ENCODE assay signal across 27 cellular contexts in genomic region chr20:46312945-46313861, GRCh38. TPM values are rescaled to one million over a fixed set of nuclear protein-coding genes. Genes with fewer than 3 reads are reported as not detected.
DNase-seq lines count a peak whose midpoint lies in the region; ATAC-seq and TF ChIP-seq lines count a peak whose summit lies in the region.
"Had no signal": no experiment of that assay in that cellular context is flagged by ENCODE, and none has a peak within 500 bp of the region (broad histone marks: within the 10 kb centered on the region; RNA-seq: fewer than 3 reads in every experiment).

No MANE protein-coding gene starts in this region.

- TF ChIP-seq CTCF in hepatocyte (IDR thresholded peaks at IDR 0.05; ENCODE audit: poor library complexity) (no peak), osteoblast (IDR thresholded peaks at IDR 0.05; ENCODE audit: extremely low read depth, low read depth, low read length) (no peak), ovary (IDR thresholded peaks at IDR 0.05) (no peak)

- ATAC-seq in HG03520 (IDR thresholded peaks at IDR 0.05; ENCODE audit: unreplicated experiment) = no peak
- ATAC-seq: activated CD8-positive, alpha-beta T cell treated with anti-CD3 and anti-CD28 coated beads, Interleukin-2, amount 10 ng/mL, durations not matched to agents 7 days and 5 days; body of pancreas; CD8-positive, alpha-beta T cell; natural killer cell treated with Interleukin-12 subunit alpha and Interleukin-12 subunit beta and Interleukin-15 and Interleukin-18, amount 100 ng/mL, for 72 hours; stimulated activated naive B cell treated with anti-CD40 and anti-IgM and Interleukin-4, amounts not matched to agents 10 μg/mL and 1 μg/mL and 100 μg/mL, for 72 hours had no signal

- H3K27ac ChIP-seq in hepatocyte (no peak overlapping the region), osteoblast (ENCODE audit: low read depth, low read length) (no peak overlapping the region), ovary (no peak overlapping the region)
- H3K27ac ChIP-seq: body of pancreas, suprapubic skin had no signal

- H3K4me3 ChIP-seq in hepatocyte (no peak overlapping the region), osteoblast (ENCODE audit: insufficient read depth, low read length) (no peak overlapping the region), ovary (no peak overlapping the region)
- H3K4me3 ChIP-seq: body of pancreas, suprapubic skin had no signal

- no peaks in the 10 kb centered on the region for H4K20me1 ChIP-seq in hepatocyte (ENCODE audit: insufficient read depth, poor library complexity, severe bottlenecking)
- no peaks in the 10 kb centered on the region for H4K20me1 ChIP-seq in osteoblast (ENCODE audit: insufficient read depth, low read length)

- TF ChIP-seq POLR2A in ovary (IDR thresholded peaks at IDR 0.05) = no peak

- no peaks in the 10 kb centered on the region for H3K79me2 ChIP-seq in hepatocyte
- no peaks in the 10 kb centered on the region for H3K79me2 ChIP-seq in osteoblast (ENCODE audit: insufficient read depth, low read length)

- DNase-seq in hepatocyte (ENCODE audit: low spot score) (no peak), osteoblast (ENCODE audit: insufficient read length, low spot score, missing footprints) (peak; percentile 45), GOT3 (lab: John Stamatoyannopoulos, UW) (no peak), ovary (no peak)
- DNase-seq: activated CD8-positive, alpha-beta T cell treated with anti-CD3 and anti-CD28 coated beads, Interleukin-2, amount 10 ng/mL, durations not matched to agents 7 days and 5 days; activated gamma-delta T cell; CD8-positive, alpha-beta T cell; effector CD4-positive, alpha-beta T cell; HCEC 1CT; KBM-7; NCI-H1436 treated with DMSO at 0.1 percent for 48 hours; stimulated activated CD4-positive, alpha-beta T cell treated with anti-CD3 and anti-CD28 coated beads, Interleukin-12 subunit alpha, Interleukin-12 subunit beta, amount 100 ng/mL, for 4 hours; stimulated activated CD4-positive, alpha-beta T cell treated with anti-CD3 and anti-CD28 coated beads, Interleukin-4, amount 100 ng/mL, for 24 hours; stimulated activated naive B cell treated with anti-CD40 and anti-IgM and Interleukin-4, amounts not matched to agents 10 μg/mL and 1 μg/mL and 100 μg/mL, for 72 hours had no signal

- no peaks in the 10 kb centered on the region for H3K9me3 ChIP-seq in ES-I3 (ENCODE audit: control insufficient read depth, insufficient read depth, low read length)
- no peaks in the 10 kb centered on the region for H3K9me3 ChIP-seq in hepatocyte (ENCODE audit: low read depth)
- H3K9me3 ChIP-seq in osteoblast (ENCODE audit: low read depth, low read length) = no peaks in the 10 kb centered on the region
- H3K9me3 ChIP-seq in ovary = no peaks in the 10 kb centered on the region
- H3K9me3 ChIP-seq: body of pancreas, suprapubic skin had no signal

- WGBS in hepatocyte (ENCODE audit: low lambda C conversion rate, missing lambda C conversion rate) = 59% methylated on average over 16 of the region's 16 CpGs
- WGBS in ovary, 3 donors = 37 to 47% (median 47%) methylated on average over 16 of the region's 16 CpGs

- no peaks in the 10 kb centered on the region for H3K9me2 ChIP-seq in hepatocyte (replicated peaks; ENCODE audit: insufficient read depth)

- H2AFZ ChIP-seq in hepatocyte = no peak overlapping the region
- no peak overlapping the region for H2AFZ ChIP-seq in osteoblast (ENCODE audit: low read length)

- H3K4me1 ChIP-seq in ES-I3 (ENCODE audit: insufficient read depth, low read length) (no peaks in the 10 kb centered on the region; the same call in none of the 2 replicates), hepatocyte (ENCODE audit: insufficient read depth) (peaks cover 3% of the 10 kb centered on the region), osteoblast (ENCODE audit: insufficient read depth, low read length) (no peaks in the 10 kb centered on the region), ovary (ENCODE audit: insufficient read depth) (no peaks in the 10 kb centered on the region)

- H3K4me2 ChIP-seq in hepatocyte (peak overlapping the region; percentile 72), osteoblast (ENCODE audit: insufficient read depth, low read length) (no peak overlapping the region)

- H3K9ac ChIP-seq in ES-I3 (ENCODE audit: low read depth, low read length) = peak overlapping the region; percentile 30; the same call in 1 of the 2 replicates

- H3K36me3 ChIP-seq in ES-I3 (ENCODE audit: insufficient read depth, low read length) = no peaks in the 10 kb centered on the region
- no peaks in the 10 kb centered on the region for H3K36me3 ChIP-seq in hepatocyte (replicated peaks; ENCODE audit: insufficient read depth, low read depth)
- H3K36me3 ChIP-seq in osteoblast (ENCODE audit: insufficient read depth, low read length) = no peaks in the 10 kb centered on the region
- no peaks in the 10 kb centered on the region for H3K36me3 ChIP-seq in ovary
- H3K36me3 ChIP-seq: suprapubic skin had no signal

- no peak for TF ChIP-seq RAD21 in Ishikawa (IDR thresholded peaks at IDR 0.05; ENCODE audit: low read depth)

- intact Hi-C loops in ovary (cut with DNase I) = no loop called here

- TF ChIP-seq EP300 in Ishikawa (IDR thresholded peaks at IDR 0.05; ENCODE audit: borderline replicate concordance) (no peak), ovary (IDR thresholded peaks at IDR 0.05) (no peak)

- H3K27me3 ChIP-seq in hepatocyte (peaks cover 87% of the 10 kb centered on the region), osteoblast (ENCODE audit: insufficient read depth, low read length) (peaks cover 93% of the 10 kb centered on the region), ovary (no peaks in the 10 kb centered on the region)

TF ChIP-seq in Ishikawa, 13 proteins besides CTCF, POLR2A, EP300 and RAD21:
- TF ChIP-seq REST (IDR thresholded peaks at IDR 0.05; ENCODE audit: low read depth) (peak; percentile 54; the same call in 1 of the 2 replicates), NFIC (IDR thresholded peaks at IDR 0.05) (no peak)

RNA-seq across cellular contexts. Expression of gene CDH22, which starts 4.9 kb away (rescaled TPM):
- total RNA-seq in hepatocyte = not detected in 2 replicates
- polyA plus RNA-seq in hepatocyte = 0.15 TPM in 1 of 2 replicates, not detected in the other
- not detected in 2 replicates for total RNA-seq in osteoblast
- total RNA-seq in ovary = 1 to 10 TPM in 3 of 7 donors, under 1 TPM in 4; 0.18 to 1.5 (median 0.92) TPM
- polyA plus RNA-seq in ovary = under 1 TPM; 0.10 to 0.11 TPM
- total RNA-seq: activated CD8-positive, alpha-beta T cell treated with anti-CD3 and anti-CD28 coated beads, Interleukin-2, amount 10 ng/mL, durations not matched to agents 7 days and 5 days; CD8-positive, alpha-beta T cell; chondrocyte; epithelial cell of proximal tubule; liver; mononuclear cell; natural killer cell treated with Interleukin-12 subunit alpha and Interleukin-12 subunit beta and Interleukin-15 and Interleukin-18, amount 100 ng/mL, for 72 hours; SK-MEL-5; T-helper 1 cell treated with Interleukin-12 subunit alpha and Interleukin-12 subunit beta and Interleukin-4 antibody, amounts not matched to agents 30 ng/mL and 1 ng/mL, for 36 hours had no signal
- polyA plus RNA-seq: keratinocyte had no signal
